18 cellular contexts compared by ENCODE assay signal in genomic region chr6:169799474-169799926, GRCh38. TPM values are rescaled to one million over a fixed set of nuclear protein-coding genes. Genes with fewer than 3 reads are reported as not detected.
DNase-seq lines count a peak whose midpoint lies in the region; ATAC-seq and TF ChIP-seq lines count a peak whose summit lies in the region.
"Had no signal": no experiment of that assay in that cellular context is flagged by ENCODE, and none has a peak within 500 bp of the region (broad histone marks: within the 10 kb centered on the region; RNA-seq: fewer than 3 reads in every experiment).

No MANE protein-coding gene starts in this region.

- no peaks in the 10 kb centered on the region for H3K36me3 ChIP-seq in heart right ventricle
- H3K36me3 ChIP-seq in body of pancreas (replicated peaks in 1 of 2; ENCODE audit: insufficient read depth in 1 of 2, low read depth in 2 of 2) = no peaks in the 10 kb centered on the region
- H3K36me3 ChIP-seq: neutrophil, Peyer's patch, WERI-Rb-1 had no signal

- H3K9me3 ChIP-seq in heart right ventricle (no peaks in the 10 kb centered on the region), body of pancreas (no peaks in the 10 kb centered on the region)
- H3K9me3 ChIP-seq: neutrophil, Peyer's patch had no signal

- intact Hi-C loops in Right ventricle myocardium inferior (cut with DNase I) = no loop called here
- intact Hi-C loops in heart right ventricle (cut with DNase I) = loop anchor here in 3 of 10 donors (10.0 kb wide), 3 partner anchors 495 to 735 kb away; partner anchors contain the start of gene DLL1 (in 1 of the 3)
- intact Hi-C loops in body of pancreas (cut with DNase I) = no loop called here

- H3K4me1 ChIP-seq in heart right ventricle (no peaks in the 10 kb centered on the region), body of pancreas (peaks cover 36% of the 10 kb centered on the region)
- H3K4me1 ChIP-seq: Peyer's patch had no signal

- H3K27ac ChIP-seq in heart right ventricle = no peak overlapping the region
- H3K27ac ChIP-seq in body of pancreas = peak overlapping the region in 3 of 4 donors; percentile 60 to 82 (median 66)
- H3K27ac ChIP-seq: neutrophil, Peyer's patch, WERI-Rb-1 had no signal

- no peak for TF ChIP-seq CTCF in heart right ventricle (IDR thresholded peaks at IDR 0.05)
- no peak for TF ChIP-seq CTCF in body of pancreas (IDR thresholded peaks at IDR 0.05)

- TF ChIP-seq POLR2A in body of pancreas (IDR thresholded peaks at IDR 0.05) = no peak

- no peak for ATAC-seq in Right ventricle myocardium inferior
- ATAC-seq in heart right ventricle = no peak
- ATAC-seq in body of pancreas = no peak
- ATAC-seq in left lobe of liver = peak; percentile 40
- no peak for ATAC-seq in GM18858 (IDR thresholded peaks at IDR 0.05; ENCODE audit: unreplicated experiment)
- ATAC-seq: activated CD8-positive, alpha-beta T cell treated with anti-CD3 and anti-CD28 coated beads for 36 hours had no signal

- H3K27me3 ChIP-seq in heart right ventricle (peaks cover 0 to 54% (median 17%) of the 10 kb centered on the region in 7 donors), body of pancreas (no peaks in the 10 kb centered on the region)
- H3K27me3 ChIP-seq: Peyer's patch had no signal

- DNase-seq in Right ventricle myocardium inferior (ENCODE audit: missing footprints) (peak; percentile 17), heart right ventricle (no peak), body of pancreas (no peak), left lobe of liver (ENCODE audit: low spot score) (peak; percentile 33), superior temporal gyrus (ENCODE audit: extremely low spot score) (peak; percentile 61), AG08396 (ENCODE audit: low spot score) (no peak), NCI-H1105 treated with DMSO at 0.1 percent for 48 hours (lab: John Stamatoyannopoulos, UW) (no peak)
- DNase-seq: activated CD8-positive, alpha-beta T cell treated with anti-CD3 and anti-CD28 coated beads for 36 hours; CD8-positive, alpha-beta memory T cell; EL; HFFc6; NCI-H2029; NCI-H526; stimulated activated CD4-positive, alpha-beta T cell treated with anti-CD3 and anti-CD28 coated beads, Interleukin-4, amount 100 ng/mL, for 1 hour; WERI-Rb-1 had no signal

- 80 to 82% methylated on average over 7 of the region's 7 CpGs for WGBS in heart right ventricle, 2 donors
- WGBS in body of pancreas, 2 donors = 57 to 61% methylated on average over 7 of the region's 7 CpGs

- no peak overlapping the region for H3K4me3 ChIP-seq in heart right ventricle
- no peak overlapping the region for H3K4me3 ChIP-seq in body of pancreas
- H3K4me3 ChIP-seq: Peyer's patch had no signal

RNA-seq across cellular contexts. Expression of gene ERMARD, which starts 48.1 kb away (rescaled TPM):
- total RNA-seq in Right ventricle myocardium inferior = 6.5 TPM
- total RNA-seq in heart right ventricle = 10 to 100 TPM in 4 of 10 donors, 1 to 10 TPM in 6; 7.5 to 14.9 (median 9.6) TPM
- 10 to 100 TPM; 12.6 to 38.5 TPM for polyA plus RNA-seq in heart right ventricle
- total RNA-seq in body of pancreas = 10 to 100 TPM in 1 of 2 donors, 1 to 10 TPM in 1; 8.6 to 12.2 TPM
- 16.3 TPM for total RNA-seq in left lobe of liver

RNA-seq across cellular contexts. Expression of gene DYNLT2, which starts 48.1 kb away (rescaled TPM):
- total RNA-seq in Right ventricle myocardium inferior (0.41 TPM), heart right ventricle (1 to 10 TPM in 1 of 10 donors, under 1 TPM in 9; 0.19 to 1.1 (median 0.61) TPM), body of pancreas (1 to 10 TPM; 1.3 to 3.6 TPM), left lobe of liver (0.60 TPM)
- polyA plus RNA-seq in heart right ventricle = 1 to 10 TPM in 1 of 2 donors, under 1 TPM in 1; 0.74 to 3.4 TPM

Comparison
In these comparisons a context has a peak if more than half of its experiments do, and no peak if none do; other contexts are left out.
1. DNase-seq: peak in Right ventricle myocardium inferior (single experiment), left lobe of liver (single experiment) and superior temporal gyrus (single experiment); none in heart right ventricle (0 of 2), body of pancreas (0 of 4), AG08396 (single experiment) and NCI-H1105 treated with DMSO at 0.1 percent for 48 hours (single experiment).
2. H3K27ac ChIP-seq: peak in body of pancreas (3 of 4); none in heart right ventricle (0 of 10).